ENCODE assay signal across 14 cellular contexts in the genomic region with DNA sequence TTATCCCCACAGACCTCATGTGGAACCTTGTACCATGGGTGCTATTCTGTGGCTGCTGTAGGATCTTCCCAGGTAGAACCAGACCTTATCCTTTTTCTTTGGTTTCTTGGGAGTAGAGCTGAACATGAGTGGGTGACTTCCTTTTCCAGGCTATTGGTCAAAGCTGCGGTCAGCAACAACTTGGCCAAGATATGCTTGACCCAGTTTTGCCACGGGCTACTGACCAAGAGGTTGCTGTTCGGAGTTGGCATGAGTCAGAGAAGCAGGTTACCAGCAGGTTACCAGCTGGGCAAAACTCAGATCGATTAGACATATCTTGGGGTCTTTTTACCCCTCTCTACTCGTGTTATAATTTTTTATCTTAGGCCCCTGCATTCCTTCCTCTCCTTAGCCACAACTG. TPM values are rescaled to one million over a fixed set of nuclear protein-coding genes. Genes with fewer than 3 reads are reported as not detected.
A peak's percentile ranks its signal among the peaks of the same experiment; 100 is the strongest.
DNase-seq lines count a peak whose midpoint lies in the region; ATAC-seq and TF ChIP-seq lines count a peak whose summit lies in the region.
"Had no signal": no experiment of that assay in that cellular context is flagged by ENCODE, and none has a peak within 500 bp of the region (broad histone marks: within the 10 kb centered on the region; RNA-seq: fewer than 3 reads in every experiment).

No MANE protein-coding gene starts in this region.

- H3K4me3 ChIP-seq in GM12865 (ENCODE audit: low read depth, low read length) (no peak overlapping the region), Loucy (ENCODE audit: low read length, poor library complexity, severe bottlenecking) (peak overlapping the region; percentile 49)

- no peak for ATAC-seq in HG02884 (IDR thresholded peaks at IDR 0.05; ENCODE audit: unreplicated experiment)
- ATAC-seq in HG03439 (IDR thresholded peaks at IDR 0.05; ENCODE audit: unreplicated experiment) = no peak

- H2AFZ ChIP-seq in Loucy (ENCODE audit: low read length) = no peak overlapping the region
- H2AFZ ChIP-seq: parathyroid adenoma had no signal

- no peaks in the 10 kb centered on the region for H3K36me3 ChIP-seq in Loucy (ENCODE audit: insufficient read depth, low read length)

- H3K9me2 ChIP-seq in Loucy (replicated peaks; ENCODE audit: low read depth, low read length) = no peaks in the 10 kb centered on the region

- peaks cover 6% of the 10 kb centered on the region for H4K20me1 ChIP-seq in Loucy (ENCODE audit: insufficient read depth, low read length, poor library complexity, severe bottlenecking)

- H3K4me2 ChIP-seq in Loucy (ENCODE audit: low read depth, low read length, poor library complexity, severe bottlenecking) = peak overlapping the region; percentile 67

- TF ChIP-seq CTCF in GM12865 (IDR thresholded peaks at IDR 0.05; ENCODE audit: insufficient read depth, low read depth, low read length, missing control alignments) (no peak), Loucy (conservative IDR thresholded peaks at IDR 0.05; ENCODE audit: low read length) (no peak)

- H3F3A ChIP-seq in Loucy (ENCODE audit: low read depth) = no peaks in the 10 kb centered on the region

- DNase-seq in GM12865 (ENCODE audit: low read depth) = peak; percentile 21
- DNase-seq in cerebellar cortex (ENCODE audit: low spot score) = peak; percentile 82
- DNase-seq in renal cortical epithelial cell (ENCODE audit: low read depth) = peak; percentile 97
- DNase-seq in stimulated activated CD4-positive, alpha-beta T cell treated with anti-CD3 and anti-CD28 coated beads, Interleukin-2, amount 100 ng/mL, for 24 hours = no peak
- DNase-seq in stimulated activated CD4-positive, alpha-beta T cell treated with anti-CD3 and anti-CD28 coated beads, Interleukin-2, amount 100 ng/mL, for 48 hours = no peak
- DNase-seq: activated CD4-positive, alpha-beta T cell treated with anti-CD3 and anti-CD28 coated beads, Interleukin-2, amount 50 U/mL, for 48 hours; activated naive CD4-positive, alpha-beta T cell; glutamatergic neuron; NCI-H774; stimulated activated CD4-positive, alpha-beta T cell treated with anti-CD3 and anti-CD28 coated beads, Interleukin-4, amount 100 ng/mL, for 1 hour had no signal

- H3K9me3 ChIP-seq in Loucy (ENCODE audit: insufficient read depth, low read depth, low read length) = no peaks in the 10 kb centered on the region

- H3K4me1 ChIP-seq in Loucy (ENCODE audit: insufficient read depth, low read length, poor library complexity, severe bottlenecking) = peaks cover 56% of the 10 kb centered on the region
- H3K4me1 ChIP-seq: parathyroid adenoma had no signal

- H3K79me2 ChIP-seq in Loucy (ENCODE audit: insufficient read depth, low read length) = peaks cover 55% of the 10 kb centered on the region
- H3K79me2 ChIP-seq: parathyroid adenoma had no signal

- H3K9ac ChIP-seq in Loucy (ENCODE audit: low read depth, low read length, poor library complexity, severe bottlenecking) = peak overlapping the region; percentile 15
- H3K9ac ChIP-seq: parathyroid adenoma had no signal

- H3K27me3 ChIP-seq in Loucy (ENCODE audit: insufficient read depth, low read length, poor library complexity, severe bottlenecking) = no peaks in the 10 kb centered on the region

RNA-seq across cellular contexts. Expression of a gene that starts 36.7 kb away (rescaled TPM):
- 41.8 and 97.6 TPM in 2 replicates for total RNA-seq in renal cortical epithelial cell

Comparison
In these comparisons a context has a peak if more than half of its experiments do, and no peak if none do; other contexts are left out.
1. DNase-seq: peak in GM12865 (single experiment), cerebellar cortex (single experiment) and renal cortical epithelial cell (single experiment); none in stimulated activated CD4-positive, alpha-beta T cell treated with anti-CD3 and anti-CD28 coated beads, Interleukin-2, amount 100 ng/mL, for 24 hours (0 of 2) and stimulated activated CD4-positive, alpha-beta T cell treated with anti-CD3 and anti-CD28 coated beads, Interleukin-2, amount 100 ng/mL, for 48 hours (0 of 2).